In genomic region chr1:210633636-210634035, GRCh38 we compare ENCODE assay signal across 24 cellular contexts.
A peak's percentile ranks its signal among the peaks of the same experiment; 100 is the strongest.
DNase-seq lines count a peak whose midpoint lies in the region; ATAC-seq and TF ChIP-seq lines count a peak whose summit lies in the region.
"Had no signal": no experiment of that assay in that cellular context is flagged by ENCODE, and none has a peak within 500 bp of the region (broad histone marks: within the 10 kb centered on the region; RNA-seq: fewer than 3 reads in every experiment).

No MANE protein-coding gene starts in this region.

- peak; percentile 43 for DNase-seq in DMS153 treated with DMSO at 0.1 percent for 48 hours (lab: John Stamatoyannopoulos, UW; ENCODE audit: unreplicated experiment)
- peak; percentile 38 for DNase-seq in NCI-H774 (lab: John Stamatoyannopoulos, UW)
- DNase-seq in left cardiac atrium, result peak; percentile 30
- DNase-seq in pons (ENCODE audit: low spot score), result peak; percentile 75
- no peak for DNase-seq in coronary artery (ENCODE audit: low spot score)
- DNase-seq in activated gamma-delta T cell treated with Interleukin-2 at 50 U/mL for 16 hours, result no peak
- DNase-seq: activated CD4-positive, alpha-beta T cell treated with anti-CD3 and anti-CD28 coated beads, Interleukin-2, amount 50 U/mL, for 1 hour; activated CD8-positive, alpha-beta memory T cell treated with anti-CD3 and anti-CD28 coated beads, Interleukin-2, amount 50 U/mL, for 4 hours; activated naive CD8-positive, alpha-beta T cell treated with anti-CD3 and anti-CD28 coated beads, Interleukin-2, amount 50 U/mL, for 24 hours; CD4-positive, alpha-beta memory T cell; DMS79; HCEC 1CT; IMR-90; left colon; NCI-H1436 treated with DMSO at 0.1 percent for 48 hours; NCI-H226; Peyer's patch; stimulated activated CD4-positive, alpha-beta T cell treated with anti-CD3 and anti-CD28 coated beads, Interleukin-2, amount 100 ng/mL, for 24 hours had no signal

- ATAC-seq in left cardiac atrium (peak; percentile 80 to 85), GM18519 (IDR thresholded peaks at IDR 0.05; ENCODE audit: low FRiP score, unreplicated experiment) (no peak)
- ATAC-seq: activated naive CD8-positive, alpha-beta T cell treated with anti-CD3 and anti-CD28 coated beads, Interleukin-2, amount 50 U/mL, for 24 hours; GM12878; left colon; stimulated activated memory B cell treated with anti-CD40 and anti-IgM and Interleukin-4, amounts not matched to agents 10 μg/mL and 1 μg/mL and 100 μg/mL, for 72 hours had no signal

- intact Hi-C loops in left cardiac atrium (cut with DNase I), result no loop called here

- H3K27ac ChIP-seq in coronary artery, result no peak overlapping the region
- H3K27ac ChIP-seq: Peyer's patch, prostate gland, skin epidermis, thoracic aorta had no signal

- TF ChIP-seq CTCF in coronary artery (IDR thresholded peaks at IDR 0.05), result no peak

- no peak overlapping the region for H3K4me3 ChIP-seq in coronary artery
- H3K4me3 ChIP-seq: GM12878, Peyer's patch, prostate gland, skin epidermis, thoracic aorta had no signal

Comparison
In these comparisons a context has a peak if more than half of its experiments do, and no peak if none do; other contexts are left out.
1. DNase-seq: peak in DMS153 treated with DMSO at 0.1 percent for 48 hours (single experiment), NCI-H774 (single experiment), left cardiac atrium (single experiment) and pons (single experiment); none in coronary artery (single experiment) and activated gamma-delta T cell treated with Interleukin-2 at 50 U/mL for 16 hours (single experiment).